2 cellular contexts compared by ENCODE assay signal in genomic region chr3:114686624-114687023, GRCh38.
TF ChIP-seq lines count a peak whose summit lies in the region.

No MANE protein-coding gene starts in this region.

TF ChIP-seq in liver, 16 proteins besides CTCF, POLR2A, EP300 and RAD21:
- TF ChIP-seq ATF3 (IDR thresholded peaks at IDR 0.05) (no peak), FOXA1 (IDR thresholded peaks at IDR 0.05) (no peak), YY1 (IDR thresholded peaks at IDR 0.05) (peak; percentile 16)

TF ChIP-seq in HepG2, 621 proteins besides CTCF, POLR2A, EP300 and RAD21 (continued from another document):
- TF ChIP-seq KIAA2018 (CRISPR knock-in tag; IDR thresholded peaks at IDR 0.05; ENCODE audit: borderline replicate concordance): no peak
- no peak for TF ChIP-seq MIER2 (CRISPR knock-in tag; IDR thresholded peaks at IDR 0.05)
- TF ChIP-seq, protein P1, sequence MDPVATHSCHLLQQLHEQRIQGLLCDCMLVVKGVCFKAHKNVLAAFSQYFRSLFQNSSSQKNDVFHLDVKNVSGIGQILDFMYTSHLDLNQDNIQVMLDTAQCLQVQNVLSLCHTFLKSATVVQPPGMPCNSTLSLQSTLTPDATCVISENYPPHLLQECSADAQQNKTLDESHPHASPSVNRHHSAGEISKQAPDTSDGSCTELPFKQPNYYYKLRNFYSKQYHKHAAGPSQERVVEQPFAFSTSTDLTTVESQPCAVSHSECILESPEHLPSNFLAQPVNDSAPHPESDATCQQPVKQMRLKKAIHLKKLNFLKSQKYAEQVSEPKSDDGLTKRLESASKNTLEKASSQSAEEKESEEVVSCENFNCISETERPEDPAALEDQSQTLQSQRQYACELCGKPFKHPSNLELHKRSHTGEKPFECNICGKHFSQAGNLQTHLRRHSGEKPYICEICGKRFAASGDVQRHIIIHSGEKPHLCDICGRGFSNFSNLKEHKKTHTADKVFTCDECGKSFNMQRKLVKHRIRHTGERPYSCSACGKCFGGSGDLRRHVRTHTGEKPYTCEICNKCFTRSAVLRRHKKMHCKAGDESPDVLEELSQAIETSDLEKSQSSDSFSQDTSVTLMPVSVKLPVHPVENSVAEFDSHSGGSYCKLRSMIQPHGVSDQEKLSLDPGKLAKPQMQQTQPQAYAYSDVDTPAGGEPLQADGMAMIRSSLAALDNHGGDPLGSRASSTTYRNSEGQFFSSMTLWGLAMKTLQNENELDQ (CRISPR knock-in tag; IDR thresholded peaks at IDR 0.05; ENCODE audit: borderline replicate concordance): no peak
- TF ChIP-seq, protein P2, sequence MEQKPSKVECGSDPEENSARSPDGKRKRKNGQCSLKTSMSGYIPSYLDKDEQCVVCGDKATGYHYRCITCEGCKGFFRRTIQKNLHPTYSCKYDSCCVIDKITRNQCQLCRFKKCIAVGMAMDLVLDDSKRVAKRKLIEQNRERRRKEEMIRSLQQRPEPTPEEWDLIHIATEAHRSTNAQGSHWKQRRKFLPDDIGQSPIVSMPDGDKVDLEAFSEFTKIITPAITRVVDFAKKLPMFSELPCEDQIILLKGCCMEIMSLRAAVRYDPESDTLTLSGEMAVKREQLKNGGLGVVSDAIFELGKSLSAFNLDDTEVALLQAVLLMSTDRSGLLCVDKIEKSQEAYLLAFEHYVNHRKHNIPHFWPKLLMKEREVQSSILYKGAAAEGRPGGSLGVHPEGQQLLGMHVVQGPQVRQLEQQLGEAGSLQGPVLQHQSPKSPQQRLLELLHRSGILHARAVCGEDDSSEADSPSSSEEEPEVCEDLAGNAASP (CRISPR knock-in tag; IDR thresholded peaks at IDR 0.05; ENCODE audit: borderline replicate concordance): no peak
- TF ChIP-seq, protein P3, sequence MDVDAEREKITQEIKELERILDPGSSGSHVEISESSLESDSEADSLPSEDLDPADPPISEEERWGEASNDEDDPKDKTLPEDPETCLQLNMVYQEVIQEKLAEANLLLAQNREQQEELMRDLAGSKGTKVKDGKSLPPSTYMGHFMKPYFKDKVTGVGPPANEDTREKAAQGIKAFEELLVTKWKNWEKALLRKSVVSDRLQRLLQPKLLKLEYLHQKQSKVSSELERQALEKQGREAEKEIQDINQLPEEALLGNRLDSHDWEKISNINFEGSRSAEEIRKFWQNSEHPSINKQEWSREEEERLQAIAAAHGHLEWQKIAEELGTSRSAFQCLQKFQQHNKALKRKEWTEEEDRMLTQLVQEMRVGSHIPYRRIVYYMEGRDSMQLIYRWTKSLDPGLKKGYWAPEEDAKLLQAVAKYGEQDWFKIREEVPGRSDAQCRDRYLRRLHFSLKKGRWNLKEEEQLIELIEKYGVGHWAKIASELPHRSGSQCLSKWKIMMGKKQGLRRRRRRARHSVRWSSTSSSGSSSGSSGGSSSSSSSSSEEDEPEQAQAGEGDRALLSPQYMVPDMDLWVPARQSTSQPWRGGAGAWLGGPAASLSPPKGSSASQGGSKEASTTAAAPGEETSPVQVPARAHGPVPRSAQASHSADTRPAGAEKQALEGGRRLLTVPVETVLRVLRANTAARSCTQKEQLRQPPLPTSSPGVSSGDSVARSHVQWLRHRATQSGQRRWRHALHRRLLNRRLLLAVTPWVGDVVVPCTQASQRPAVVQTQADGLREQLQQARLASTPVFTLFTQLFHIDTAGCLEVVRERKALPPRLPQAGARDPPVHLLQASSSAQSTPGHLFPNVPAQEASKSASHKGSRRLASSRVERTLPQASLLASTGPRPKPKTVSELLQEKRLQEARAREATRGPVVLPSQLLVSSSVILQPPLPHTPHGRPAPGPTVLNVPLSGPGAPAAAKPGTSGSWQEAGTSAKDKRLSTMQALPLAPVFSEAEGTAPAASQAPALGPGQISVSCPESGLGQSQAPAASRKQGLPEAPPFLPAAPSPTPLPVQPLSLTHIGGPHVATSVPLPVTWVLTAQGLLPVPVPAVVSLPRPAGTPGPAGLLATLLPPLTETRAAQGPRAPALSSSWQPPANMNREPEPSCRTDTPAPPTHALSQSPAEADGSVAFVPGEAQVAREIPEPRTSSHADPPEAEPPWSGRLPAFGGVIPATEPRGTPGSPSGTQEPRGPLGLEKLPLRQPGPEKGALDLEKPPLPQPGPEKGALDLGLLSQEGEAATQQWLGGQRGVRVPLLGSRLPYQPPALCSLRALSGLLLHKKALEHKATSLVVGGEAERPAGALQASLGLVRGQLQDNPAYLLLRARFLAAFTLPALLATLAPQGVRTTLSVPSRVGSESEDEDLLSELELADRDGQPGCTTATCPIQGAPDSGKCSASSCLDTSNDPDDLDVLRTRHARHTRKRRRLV (CRISPR knock-in tag; IDR thresholded peaks at IDR 0.05): no peak
- TF ChIP-seq RBFOX2 (IDR thresholded peaks at IDR 0.05; ENCODE audit: low read depth, low read length): no peak
- TF ChIP-seq SRY (CRISPR knock-in tag; IDR thresholded peaks at IDR 0.05): no peak
- TF ChIP-seq, protein P4, sequence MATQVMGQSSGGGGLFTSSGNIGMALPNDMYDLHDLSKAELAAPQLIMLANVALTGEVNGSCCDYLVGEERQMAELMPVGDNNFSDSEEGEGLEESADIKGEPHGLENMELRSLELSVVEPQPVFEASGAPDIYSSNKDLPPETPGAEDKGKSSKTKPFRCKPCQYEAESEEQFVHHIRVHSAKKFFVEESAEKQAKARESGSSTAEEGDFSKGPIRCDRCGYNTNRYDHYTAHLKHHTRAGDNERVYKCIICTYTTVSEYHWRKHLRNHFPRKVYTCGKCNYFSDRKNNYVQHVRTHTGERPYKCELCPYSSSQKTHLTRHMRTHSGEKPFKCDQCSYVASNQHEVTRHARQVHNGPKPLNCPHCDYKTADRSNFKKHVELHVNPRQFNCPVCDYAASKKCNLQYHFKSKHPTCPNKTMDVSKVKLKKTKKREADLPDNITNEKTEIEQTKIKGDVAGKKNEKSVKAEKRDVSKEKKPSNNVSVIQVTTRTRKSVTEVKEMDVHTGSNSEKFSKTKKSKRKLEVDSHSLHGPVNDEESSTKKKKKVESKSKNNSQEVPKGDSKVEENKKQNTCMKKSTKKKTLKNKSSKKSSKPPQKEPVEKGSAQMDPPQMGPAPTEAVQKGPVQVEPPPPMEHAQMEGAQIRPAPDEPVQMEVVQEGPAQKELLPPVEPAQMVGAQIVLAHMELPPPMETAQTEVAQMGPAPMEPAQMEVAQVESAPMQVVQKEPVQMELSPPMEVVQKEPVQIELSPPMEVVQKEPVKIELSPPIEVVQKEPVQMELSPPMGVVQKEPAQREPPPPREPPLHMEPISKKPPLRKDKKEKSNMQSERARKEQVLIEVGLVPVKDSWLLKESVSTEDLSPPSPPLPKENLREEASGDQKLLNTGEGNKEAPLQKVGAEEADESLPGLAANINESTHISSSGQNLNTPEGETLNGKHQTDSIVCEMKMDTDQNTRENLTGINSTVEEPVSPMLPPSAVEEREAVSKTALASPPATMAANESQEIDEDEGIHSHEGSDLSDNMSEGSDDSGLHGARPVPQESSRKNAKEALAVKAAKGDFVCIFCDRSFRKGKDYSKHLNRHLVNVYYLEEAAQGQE (IDR thresholded peaks at IDR 0.05; ENCODE audit: borderline replicate concordance in 1 of 2, low read depth in 1 of 2, low read length in 2 of 2): no peak
